ENCODE assay signal across 14 cellular contexts in genomic region chr12:92041742-92042141, GRCh38.
DNase-seq lines count a peak whose midpoint lies in the region; ATAC-seq, FAIRE-seq and TF ChIP-seq lines count a peak whose summit lies in the region.
"Had no signal": no experiment of that assay in that cellular context is flagged by ENCODE, and none has a peak within 500 bp of the region (broad histone marks: within the 10 kb centered on the region; RNA-seq: fewer than 3 reads in every experiment).

No MANE protein-coding gene starts in this region.

- no peak for TF ChIP-seq POLR2A in breast epithelium (IDR thresholded peaks at IDR 0.05)
- no peak for TF ChIP-seq POLR2A in IMR-90 (IDR thresholded peaks at IDR 0.05; ENCODE audit: low read depth, low read length)

- H2BK120ac ChIP-seq in IMR-90 (ENCODE audit: low read depth, low read length) = peak overlapping the region; percentile 35; the same call in 1 of the 2 replicates

- FAIRE-seq in astrocyte (lab: Jason Lieb, UNC) = no peak

- no CpG with 5 or more reads among the region's 1 CpG for WGBS in IMR-90 (ENCODE audit: extremely low coverage in 2 of 2, insufficient read length in 1 of 2), 2 experiments

- no peaks in the 10 kb centered on the region for H3K27me3 Mint-ChIP-seq in MCF 10A (ENCODE audit: insufficient read depth, unreplicated experiment)
- H3K27me3 Mint-ChIP-seq in astrocyte (ENCODE audit: low read depth, unreplicated experiment) = no peaks in the 10 kb centered on the region

- no peak overlapping the region for H2AK9ac ChIP-seq in IMR-90 (replicated peaks; ENCODE audit: low read depth, low read length, poor library complexity)

- H4K20me1 ChIP-seq in IMR-90 (ENCODE audit: insufficient read depth, low read length) = no peaks in the 10 kb centered on the region
- no peaks in the 10 kb centered on the region for H4K20me1 ChIP-seq in astrocyte (ENCODE audit: insufficient read depth, low read length)
- H4K20me1 ChIP-seq: BLaER1 treated with 17β-estradiol and CSF1 and Interleukin-3, amounts not matched to agents 10 nM and 100 nM had no signal

- no peak overlapping the region for H4K8ac ChIP-seq in IMR-90 (ENCODE audit: low read depth in 2 of 2, low read length in 2 of 2)

- BruUV-seq in MCF 10A (replicated peaks; lab: Mats Ljungman, UMichigan) = no TSS peak
- BruUV-seq in IMR-90 (replicated peaks; lab: Mats Ljungman, UMichigan) = no TSS peak

- CTCF ChIA-PET in MCF 10A (lab: Yijun Ruan, JAX) = interaction anchor here (0.9 to 1.3 kb wide), 4 partner anchors 8 to 659 kb away, joined by 3 to 5 read pairs (median 3); no protein-coding TSS in a partner anchor
- CTCF ChIA-PET in IMR-90 (lab: Yijun Ruan, JAX) = no interaction called here

- 0 out of 2 replicates have a peak overlapping the region, but pooled peaks have one; percentile 2 for H3K14ac ChIP-seq in IMR-90 (replicated peaks; ENCODE audit: low read depth, low read length)

- dilution Hi-C loops in IMR-90 (cut with HindIII; ENCODE audit: low sequenced_read_pairs, unreplicated experiment) = no loop called here

- no peak overlapping the region for H3K27ac Mint-ChIP-seq in MCF 10A (ENCODE audit: low read depth, unreplicated experiment)
- peak overlapping the region; percentile 28 for H3K27ac Mint-ChIP-seq in astrocyte (ENCODE audit: unreplicated experiment)
- H3K27ac Mint-ChIP-seq in stimulated activated effector memory CD8-positive, alpha-beta T cell treated with anti-CD3 and anti-CD28 coated beads, Interleukin-12 subunit alpha, Interleukin-12 subunit beta, amount 100 ng/mL, for 72 hours = peak overlapping the region; percentile 77
- H3K27ac Mint-ChIP-seq: dendritic cell treated with granulocyte-macrophage colony-stimulating factor and Interleukin-4, amounts not matched to agents 40 ng/mL and 50 ng/mL, for 4 days had no signal

- no peak overlapping the region for H3K56ac ChIP-seq in IMR-90 (ENCODE audit: extremely low read depth, insufficient read depth, low read length)

- H3K4me1 ChIP-seq in breast epithelium (no peaks in the 10 kb centered on the region), IMR-90 (ENCODE audit: control insufficient read depth, insufficient read depth, low read length) (peaks cover 3% of the 10 kb centered on the region; the same call in 1 of the 2 replicates), astrocyte (ENCODE audit: insufficient read depth, low read length) (peaks cover 9% of the 10 kb centered on the region)

- H3K23ac ChIP-seq in IMR-90 (ENCODE audit: low read depth, low read length) = no peak overlapping the region; the same call in 1 of the 2 replicates

- H3K4me2 ChIP-seq in IMR-90 (ENCODE audit: low read depth, low read length) (no peak overlapping the region), astrocyte (ENCODE audit: low read length) (no peak overlapping the region)
- H3K4me2 ChIP-seq: BLaER1 treated with 17β-estradiol and CSF1 and Interleukin-3, amounts not matched to agents 10 nM and 100 nM had no signal

- TF ChIP-seq RAD21 in IMR-90 (IDR thresholded peaks at IDR 0.05; ENCODE audit: low read length) = no peak

- H3K79me1 ChIP-seq in IMR-90 (ENCODE audit: low read depth in 1 of 2, low read length in 2 of 2) = no peaks in the 10 kb centered on the region

- no peak overlapping the region for H3K4ac ChIP-seq in IMR-90 (ENCODE audit: low read depth, low read length)

- no peak for TF ChIP-seq CTCF in MCF 10A (IDR thresholded peaks at IDR 0.05; ENCODE audit: unreplicated experiment)
- no peak for TF ChIP-seq CTCF in breast epithelium (IDR thresholded peaks at IDR 0.05)
- TF ChIP-seq CTCF in IMR-90 (conservative IDR thresholded peaks at IDR 0.05; ENCODE audit: low read depth, low read length) = no peak
- no peak for TF ChIP-seq CTCF in astrocyte (IDR thresholded peaks at IDR 0.05; ENCODE audit: insufficient read depth, low read depth, low read length)

- POLR2A ChIA-PET in MCF 10A (lab: Yijun Ruan, JAX) = interaction anchor here (1.0 to 1.6 kb wide), 6 partner anchors 9 to 96 kb away, joined by 3 to 7 read pairs (median 4); no protein-coding TSS in a partner anchor
- POLR2A ChIA-PET in IMR-90 (lab: Charles Lee; ENCODE audit: unreplicated experiment) = no interaction called here

- no peak overlapping the region for H4K91ac ChIP-seq in IMR-90 (ENCODE audit: insufficient read depth, low read depth, low read length)

- H3K9ac ChIP-seq in IMR-90 (ENCODE audit: low read depth, low read length) (no peak overlapping the region), astrocyte (ENCODE audit: low read length) (no peak overlapping the region)
- H3K9ac ChIP-seq: BLaER1 treated with 17β-estradiol and CSF1 and Interleukin-3, amounts not matched to agents 10 nM and 100 nM had no signal

- H3K36me3 Mint-ChIP-seq in MCF 10A (ENCODE audit: insufficient read depth, unreplicated experiment) (no peaks in the 10 kb centered on the region), astrocyte (ENCODE audit: low read depth, unreplicated experiment) (no peaks in the 10 kb centered on the region)
- peaks cover 6% of the 10 kb centered on the region for H3K36me3 Mint-ChIP-seq in stimulated activated effector memory CD8-positive, alpha-beta T cell treated with anti-CD3 and anti-CD28 coated beads, Interleukin-12 subunit alpha, Interleukin-12 subunit beta, amount 100 ng/mL, for 72 hours

- no peaks in the 10 kb centered on the region for H3K9me1 ChIP-seq in IMR-90 (ENCODE audit: insufficient read depth, low read length)

- H3K79me2 ChIP-seq in astrocyte (ENCODE audit: insufficient read depth, low read length) = no peaks in the 10 kb centered on the region

- H3K4me1 Mint-ChIP-seq in MCF 10A (ENCODE audit: insufficient read depth, unreplicated experiment) = peaks cover 31% of the 10 kb centered on the region
- H3K4me1 Mint-ChIP-seq in astrocyte (ENCODE audit: low read depth, unreplicated experiment) = peaks cover 9% of the 10 kb centered on the region
- H3K4me1 Mint-ChIP-seq in stimulated activated effector memory CD8-positive, alpha-beta T cell treated with anti-CD3 and anti-CD28 coated beads, Interleukin-12 subunit alpha, Interleukin-12 subunit beta, amount 100 ng/mL, for 72 hours = peaks cover 49% of the 10 kb centered on the region

- no peak overlapping the region for H2BK20ac ChIP-seq in IMR-90 (ENCODE audit: low read depth, low read length)

- H3K36me3 ChIP-seq in breast epithelium = no peaks in the 10 kb centered on the region
- no peaks in the 10 kb centered on the region for H3K36me3 ChIP-seq in IMR-90 (ENCODE audit: control insufficient read depth, insufficient read depth, low read length)
- no peaks in the 10 kb centered on the region for H3K36me3 ChIP-seq in astrocyte (ENCODE audit: insufficient read depth, low read length)
- H3K36me3 ChIP-seq: BLaER1 treated with 17β-estradiol and CSF1 and Interleukin-3, amounts not matched to agents 10 nM and 100 nM had no signal

- peak overlapping the region; percentile 32; the same call in 1 of the 3 replicates for H2BK15ac ChIP-seq in IMR-90 (ENCODE audit: low read depth, low read length)

- DNase-seq in MCF 10A (ENCODE audit: unreplicated experiment) (peak; percentile 46), breast epithelium (ENCODE audit: low spot score in 2 of 2) (no peak), IMR-90 (peak; percentile 33), astrocyte (ENCODE audit: low read depth) (no peak), hepatic stellate cell (ENCODE audit: low spot score) (no peak)
- DNase-seq in stimulated activated effector memory CD8-positive, alpha-beta T cell treated with anti-CD3 and anti-CD28 coated beads, Interleukin-12 subunit alpha, Interleukin-12 subunit beta, amount 100 ng/mL, for 72 hours (ENCODE audit: low spot score in 2 of 2) = no peak
- DNase-seq: NCI-H2029 treated with DMSO at 0.1 percent for 48 hours; stimulated activated CD4-positive, alpha-beta T cell treated with anti-CD3 and anti-CD28 coated beads, Interleukin-2, amount 100 ng/mL, for 48 hours; substantia nigra had no signal

- H3K27ac ChIP-seq in breast epithelium (no peak overlapping the region), IMR-90 (ENCODE audit: insufficient read depth, low read length) (no peak overlapping the region), astrocyte (ENCODE audit: low read depth, low read length) (no peak overlapping the region)
- H3K27ac ChIP-seq: BLaER1 treated with 17β-estradiol and CSF1 and Interleukin-3, amounts not matched to agents 10 nM and 100 nM had no signal

- H2AFZ ChIP-seq in IMR-90 (replicated peaks; ENCODE audit: low read length, poor library complexity) = peak overlapping the region; percentile 35
- no peak overlapping the region for H2AFZ ChIP-seq in astrocyte (ENCODE audit: low read depth, low read length)

- no peaks in the 10 kb centered on the region for H3K9me3 Mint-ChIP-seq in MCF 10A (ENCODE audit: unreplicated experiment)
- no peaks in the 10 kb centered on the region for H3K9me3 Mint-ChIP-seq in astrocyte (ENCODE audit: unreplicated experiment)
- H3K9me3 Mint-ChIP-seq in stimulated activated effector memory CD8-positive, alpha-beta T cell treated with anti-CD3 and anti-CD28 coated beads, Interleukin-12 subunit alpha, Interleukin-12 subunit beta, amount 100 ng/mL, for 72 hours = no peaks in the 10 kb centered on the region
- H3K9me3 Mint-ChIP-seq: dendritic cell treated with granulocyte-macrophage colony-stimulating factor and Interleukin-4, amounts not matched to agents 40 ng/mL and 50 ng/mL, for 4 days had no signal

- in situ Hi-C loops in IMR-90 (cut with MboI; ENCODE audit: low sequenced_read_pairs) = no loop called here

- H3K9me3 ChIP-seq in breast epithelium (no peaks in the 10 kb centered on the region), IMR-90 (ENCODE audit: control insufficient read depth, insufficient read depth, low read length) (no peaks in the 10 kb centered on the region), astrocyte (ENCODE audit: insufficient read depth, low read depth, low read length) (no peaks in the 10 kb centered on the region)
- H3K9me3 ChIP-seq: BLaER1 treated with 17β-estradiol and CSF1 and Interleukin-3, amounts not matched to agents 10 nM and 100 nM had no signal

- intact Hi-C loops in MCF 10A (cut with micrococcal nuclease) = no loop called here
- intact Hi-C loops in breast epithelium (cut with DNase I; ENCODE audit: low total_unique reads) = loop anchor here (5.0 kb wide), 1 partner anchor 206 kb away; no protein-coding TSS in a partner anchor
- intact Hi-C loops in IMR-90 (cut with micrococcal nuclease) = no loop called here

- no peak overlapping the region for H4K5ac ChIP-seq in IMR-90 (ENCODE audit: low read depth, low read length)

- no peak overlapping the region for H2BK5ac ChIP-seq in IMR-90 (ENCODE audit: low read depth, low read length, poor library complexity, severe bottlenecking)

- H2AK5ac ChIP-seq in IMR-90 (ENCODE audit: low read depth, low read length) = 0 out of 2 replicates have a peak overlapping the region, but pooled peaks have one; percentile 4

- ATAC-seq in IMR-90 (ENCODE audit: low read depth) (no peak), GM21737 (IDR thresholded peaks at IDR 0.05; ENCODE audit: unreplicated experiment) (no peak), HG02610 (IDR thresholded peaks at IDR 0.05; ENCODE audit: unreplicated experiment) (no peak)
- ATAC-seq in stimulated activated effector memory CD8-positive, alpha-beta T cell treated with anti-CD3 and anti-CD28 coated beads, Interleukin-12 subunit alpha, Interleukin-12 subunit beta, amount 100 ng/mL, for 72 hours = no peak

- no peaks in the 10 kb centered on the region for H3K27me3 ChIP-seq in breast epithelium
- no peaks in the 10 kb centered on the region for H3K27me3 ChIP-seq in IMR-90 (ENCODE audit: control insufficient read depth, insufficient read depth, low read length)
- H3K27me3 ChIP-seq in astrocyte (ENCODE audit: insufficient read depth, low read length) = no peaks in the 10 kb centered on the region
- H3K27me3 ChIP-seq: BLaER1 treated with 17β-estradiol and CSF1 and Interleukin-3, amounts not matched to agents 10 nM and 100 nM had no signal

- H3K4me3 Mint-ChIP-seq in MCF 10A (ENCODE audit: unreplicated experiment) = no peak overlapping the region
- no peak overlapping the region for H3K4me3 Mint-ChIP-seq in astrocyte (ENCODE audit: unreplicated experiment)
- no peak overlapping the region for H3K4me3 Mint-ChIP-seq in stimulated activated effector memory CD8-positive, alpha-beta T cell treated with anti-CD3 and anti-CD28 coated beads, Interleukin-12 subunit alpha, Interleukin-12 subunit beta, amount 100 ng/mL, for 72 hours
- H3K4me3 Mint-ChIP-seq: dendritic cell treated with granulocyte-macrophage colony-stimulating factor and Interleukin-4, amounts not matched to agents 40 ng/mL and 50 ng/mL, for 4 days had no signal

- H3K18ac ChIP-seq in IMR-90 (ENCODE audit: low read depth, low read length) = no peak overlapping the region

- H3K4me3 ChIP-seq in breast epithelium (no peak overlapping the region), IMR-90 (ENCODE audit: insufficient read depth, low read depth, low read length) (no peak overlapping the region), astrocyte (ENCODE audit: insufficient read depth, low read depth, low read length) (no peak overlapping the region)
- H3K4me3 ChIP-seq: BLaER1 treated with 17β-estradiol and CSF1 and Interleukin-3, amounts not matched to agents 10 nM and 100 nM; lung had no signal

Comparison
In these comparisons a context has a peak if more than half of its experiments do, and no peak if none do; other contexts are left out.
1. DNase-seq: peak in MCF 10A (single experiment) and IMR-90 (single experiment); none in breast epithelium (0 of 2), astrocyte (single experiment), stimulated activated effector memory CD8-positive, alpha-beta T cell treated with anti-CD3 and anti-CD28 coated beads, Interleukin-12 subunit alpha, Interleukin-12 subunit beta, amount 100 ng/mL, for 72 hours (0 of 2) and hepatic stellate cell (single experiment).